ENCODE assay signal across 19 cellular contexts in genomic region chr22:28505416-28506156, GRCh38.
A peak's percentile ranks its signal among the peaks of the same experiment; 100 is the strongest.
DNase-seq lines count a peak whose midpoint lies in the region; ATAC-seq and TF ChIP-seq lines count a peak whose summit lies in the region.
"Had no signal": no experiment of that assay in that cellular context is flagged by ENCODE, and none has a peak within 500 bp of the region (broad histone marks: within the 10 kb centered on the region; RNA-seq: fewer than 3 reads in every experiment).

No MANE protein-coding gene starts in this region.

- TF ChIP-seq POLR2A in heart left ventricle (IDR thresholded peaks at IDR 0.05), result no peak
- TF ChIP-seq POLR2A in thyroid gland (IDR thresholded peaks at IDR 0.05), result peak in 1 of 2 donors; percentile 48

- peak overlapping the region in 3 of 12 donors; percentile 10 to 46 (median 27) for H3K4me3 ChIP-seq in heart left ventricle
- H3K4me3 ChIP-seq in mucosa of descending colon, result no peak overlapping the region
- no peak overlapping the region for H3K4me3 ChIP-seq in thyroid gland (replicated peaks in 1 of 3)
- no peak overlapping the region for H3K4me3 ChIP-seq in BE2C (ENCODE audit: low read depth, low read length)
- H3K4me3 ChIP-seq: smooth muscle cell, upper lobe of right lung had no signal

- WGBS in heart left ventricle, 4 donors, result 72 to 87% (median 85%) methylated on average over 12 to 15 of the region's 15 CpGs
- WGBS in thyroid gland, 2 donors, result 28 to 35% methylated on average over 9 to 14 of the region's 15 CpGs

- H3K27ac ChIP-seq in heart left ventricle (peak overlapping the region in 1 of 12 donors; percentile 17), thyroid gland (peak overlapping the region; percentile 81 to 87 (median 81))
- H3K27ac ChIP-seq: heart right ventricle, parathyroid adenoma, upper lobe of right lung had no signal

- H3K36me3 ChIP-seq in heart left ventricle (no peaks in the 10 kb centered on the region), mucosa of descending colon (ENCODE audit: low read depth) (no peaks in the 10 kb centered on the region), thyroid gland (no peaks in the 10 kb centered on the region), BE2C (no peaks in the 10 kb centered on the region)
- H3K36me3 ChIP-seq: heart right ventricle, upper lobe of right lung had no signal

- H3K27me3 ChIP-seq in heart left ventricle, result no peaks in the 10 kb centered on the region
- no peaks in the 10 kb centered on the region for H3K27me3 ChIP-seq in thyroid gland
- H3K27me3 ChIP-seq in BE2C, result no peaks in the 10 kb centered on the region
- H3K27me3 ChIP-seq: heart right ventricle, upper lobe of right lung had no signal

- DNase-seq in heart left ventricle (peak in 1 of 5 donors; percentile 58), Right ventricle myocardium inferior (ENCODE audit: missing footprints) (no peak), brain pericyte (ENCODE audit: low read depth, low spot score) (peak; percentile 15), mucosa of descending colon (no peak), thyroid gland (peak; percentile 87 to 90), BE2C (no peak), NCI-H510A treated with DMSO at 0.1 percent for 48 hours (lab: John Stamatoyannopoulos, UW) (no peak)
- no peak for DNase-seq in stimulated activated CD4-positive, alpha-beta T cell treated with anti-CD3 and anti-CD28 coated beads, Interleukin-2, amount 100 ng/mL, for 24 hours
- DNase-seq: 8988T; activated naive CD4-positive, alpha-beta T cell treated with anti-CD3 and anti-CD28 coated beads for 36 hours; activated T-cell treated with anti-CD3 and anti-CD28 coated beads for 4 hours; EL; heart right ventricle; HFFc6; NCI-H1417 treated with DMSO at 0.1 percent for 48 hours; stimulated activated naive B cell treated with anti-CD40 and anti-IgM and Interleukin-4, amounts not matched to agents 10 μg/mL and 1 μg/mL and 100 μg/mL, for 72 hours; upper lobe of right lung had no signal

- intact Hi-C loops in heart left ventricle (cut with DNase I), result loop anchor here in 1 of 10 donors (5.0 kb wide), 1 partner anchor 37 kb away; no protein-coding TSS in a partner anchor
- intact Hi-C loops in Right ventricle myocardium inferior (cut with DNase I), result no loop called here
- intact Hi-C loops in mucosa of descending colon (cut with DNase I, micrococcal nuclease), result no loop called here
- intact Hi-C loops in thyroid gland (cut with DNase I), result no loop called here

- no peak for TF ChIP-seq CTCF in heart left ventricle (IDR thresholded peaks at IDR 0.05)
- TF ChIP-seq CTCF in mucosa of descending colon (IDR thresholded peaks at IDR 0.05), result no peak
- TF ChIP-seq CTCF in thyroid gland (IDR thresholded peaks at IDR 0.05), result no peak
- TF ChIP-seq CTCF in BE2C (IDR thresholded peaks at IDR 0.05; ENCODE audit: low read depth, low read length), result no peak

- H3K4me1 ChIP-seq in heart left ventricle (peaks cover 0 to 8% (median 0%) of the 10 kb centered on the region in 12 donors), mucosa of descending colon (ENCODE audit: low read depth) (no peaks in the 10 kb centered on the region), thyroid gland (peaks cover 25 to 26% of the 10 kb centered on the region in 2 donors), BE2C (peaks cover 5% of the 10 kb centered on the region)
- H3K4me1 ChIP-seq: parathyroid adenoma, upper lobe of right lung had no signal

- H3K9me3 ChIP-seq in heart left ventricle (peaks cover 0 to 21% (median under 1%) of the 10 kb centered on the region in 12 donors), mucosa of descending colon (no peaks in the 10 kb centered on the region), thyroid gland (no peaks in the 10 kb centered on the region), BE2C (peaks cover 4% of the 10 kb centered on the region; the same call in 1 of the 2 replicates)
- H3K9me3 ChIP-seq: upper lobe of right lung had no signal

- peak in 3 of 4 donors; percentile 18 to 34 (median 33) for ATAC-seq in heart left ventricle
- ATAC-seq in Right ventricle myocardium inferior, result no peak
- peak; percentile 13 for ATAC-seq in mucosa of descending colon
- ATAC-seq: stimulated activated naive B cell treated with anti-CD40 and anti-IgM and Interleukin-4, amounts not matched to agents 10 μg/mL and 1 μg/mL and 100 μg/mL, for 72 hours; upper lobe of right lung had no signal

Comparison
In these comparisons a context has a peak if more than half of its experiments do, and no peak if none do; other contexts are left out.
1. DNase-seq: peak in brain pericyte (single experiment) and thyroid gland (2 of 2); none in Right ventricle myocardium inferior (single experiment), mucosa of descending colon (0 of 3), BE2C (single experiment), NCI-H510A treated with DMSO at 0.1 percent for 48 hours (single experiment) and stimulated activated CD4-positive, alpha-beta T cell treated with anti-CD3 and anti-CD28 coated beads, Interleukin-2, amount 100 ng/mL, for 24 hours (0 of 2).